Comparison of ENCODE assay signal across 21 cellular contexts in the genomic region with DNA sequence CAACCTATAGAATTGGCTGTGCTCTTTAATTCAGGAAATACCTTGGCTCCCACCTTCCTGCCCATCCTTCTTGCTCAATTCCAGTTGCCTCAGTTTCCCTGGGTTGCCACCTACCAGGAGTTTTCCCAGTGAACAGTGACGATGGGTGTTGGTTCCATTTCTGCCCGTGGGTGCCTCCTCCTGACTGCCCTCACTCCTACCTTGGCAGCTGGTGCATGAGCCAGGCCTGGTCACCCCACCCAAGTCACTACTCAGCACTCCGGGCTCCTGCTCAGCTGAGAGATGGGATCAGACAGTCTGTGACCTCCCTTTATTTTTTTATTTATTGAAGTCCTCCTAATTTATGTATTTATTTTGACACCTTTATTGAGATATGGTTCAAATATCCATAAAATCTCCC.
"Had no signal": no experiment of that assay in that cellular context is flagged by ENCODE, and none has a peak within 500 bp of the region (broad histone marks: within the 10 kb centered on the region; RNA-seq: fewer than 3 reads in every experiment).

No MANE protein-coding gene starts in this region.

- DNase-seq: cortex of kidney; effector memory CD8-positive, alpha-beta T cell; gastrocnemius medialis; head of caudate nucleus; kidney; left lung; mesenchymal stem cell; midbrain; naive thymus-derived CD8-positive, alpha-beta T cell; nephron progenitor cell; nucleus accumbens; stimulated activated naive B cell treated with anti-CD40 and anti-IgM and Interleukin-4, amounts not matched to agents 10 μg/mL and 1 μg/mL and 100 μg/mL, for 72 hours; transverse colon; upper lobe of right lung had no signal

- H3K27ac ChIP-seq: gastrocnemius medialis, hepatocyte, left lung, prostate gland, right atrium auricular region, suprapubic skin, transverse colon, upper lobe of right lung, vagina had no signal

- H3K9me3 Mint-ChIP-seq: effector memory CD8-positive, alpha-beta T cell; naive thymus-derived CD8-positive, alpha-beta T cell; stimulated activated naive B cell treated with anti-CD40 and anti-IgM and Interleukin-4, amounts not matched to agents 10 μg/mL and 1 μg/mL and 100 μg/mL, for 72 hours; stimulated activated naive CD8-positive, alpha-beta T cell treated with anti-CD3 and anti-CD28 coated beads, Interleukin-15, Interleukin-2, amounts not matched to agents 100 ng/mL and 50 ng/mL, for 24 hours had no signal

- H3K27me3 ChIP-seq: gastrocnemius medialis, hepatocyte, left lung, right atrium auricular region, suprapubic skin, transverse colon, upper lobe of right lung, vagina had no signal

- H3K9me3 ChIP-seq: gastrocnemius medialis, left lung, prostate gland, right atrium auricular region, suprapubic skin, transverse colon, upper lobe of right lung, vagina had no signal

- ATAC-seq: effector memory CD8-positive, alpha-beta T cell; left lung; naive thymus-derived CD8-positive, alpha-beta T cell; sciatic nerve; stimulated activated naive B cell treated with anti-CD40 and anti-IgM and Interleukin-4, amounts not matched to agents 10 μg/mL and 1 μg/mL and 100 μg/mL, for 72 hours; upper lobe of right lung had no signal

- H3K4me3 ChIP-seq: gastrocnemius medialis, hepatocyte, left lung, prostate gland, right atrium auricular region, suprapubic skin, transverse colon, upper lobe of right lung, vagina had no signal

- H3K4me1 ChIP-seq: prostate gland, upper lobe of right lung had no signal

- H3K36me3 Mint-ChIP-seq: naive thymus-derived CD8-positive, alpha-beta T cell; stimulated activated naive B cell treated with anti-CD40 and anti-IgM and Interleukin-4, amounts not matched to agents 10 μg/mL and 1 μg/mL and 100 μg/mL, for 72 hours had no signal

- H3K36me3 ChIP-seq: gastrocnemius medialis, left lung, prostate gland, right atrium auricular region, suprapubic skin, transverse colon, upper lobe of right lung, vagina had no signal

- H3K27me3 Mint-ChIP-seq: effector memory CD8-positive, alpha-beta T cell; naive thymus-derived CD8-positive, alpha-beta T cell; stimulated activated naive B cell treated with anti-CD40 and anti-IgM and Interleukin-4, amounts not matched to agents 10 μg/mL and 1 μg/mL and 100 μg/mL, for 72 hours; stimulated activated naive CD8-positive, alpha-beta T cell treated with anti-CD3 and anti-CD28 coated beads, Interleukin-15, Interleukin-2, amounts not matched to agents 100 ng/mL and 50 ng/mL, for 24 hours had no signal

- H3K4me3 Mint-ChIP-seq: effector memory CD8-positive, alpha-beta T cell; naive thymus-derived CD8-positive, alpha-beta T cell; nephron progenitor cell; stimulated activated naive B cell treated with anti-CD40 and anti-IgM and Interleukin-4, amounts not matched to agents 10 μg/mL and 1 μg/mL and 100 μg/mL, for 72 hours; stimulated activated naive CD8-positive, alpha-beta T cell treated with anti-CD3 and anti-CD28 coated beads, Interleukin-15, Interleukin-2, amounts not matched to agents 100 ng/mL and 50 ng/mL, for 24 hours had no signal

- H3K27ac Mint-ChIP-seq: effector memory CD8-positive, alpha-beta T cell; nephron progenitor cell; stimulated activated naive B cell treated with anti-CD40 and anti-IgM and Interleukin-4, amounts not matched to agents 10 μg/mL and 1 μg/mL and 100 μg/mL, for 72 hours; stimulated activated naive CD8-positive, alpha-beta T cell treated with anti-CD3 and anti-CD28 coated beads, Interleukin-15, Interleukin-2, amounts not matched to agents 100 ng/mL and 50 ng/mL, for 24 hours had no signal
